In the genomic region with DNA sequence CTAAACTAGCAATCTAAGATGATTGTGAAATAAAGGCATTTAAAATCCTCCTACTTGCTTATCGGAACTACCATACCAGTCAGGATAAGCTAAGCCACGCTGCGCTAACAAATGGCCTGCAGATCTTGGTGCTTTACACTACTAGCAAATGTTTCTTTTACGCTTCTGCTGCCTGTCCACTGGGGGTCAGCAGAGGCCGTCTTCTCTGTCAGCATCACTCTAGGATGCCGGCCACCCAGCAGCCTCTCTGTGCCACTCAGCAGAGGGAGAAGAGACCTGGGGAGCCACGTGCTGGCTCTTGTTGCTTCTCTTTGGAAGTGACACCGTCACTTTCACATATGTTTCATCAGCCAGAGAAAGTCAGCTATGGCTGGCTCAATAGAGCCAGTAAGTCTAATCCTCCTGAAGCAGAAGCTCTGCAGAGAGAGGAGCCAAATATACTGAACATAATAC, we compare ENCODE assay signal across 1 cellular context.
TF ChIP-seq lines count a peak whose summit lies in the region.

No MANE protein-coding gene starts in this region.

TF ChIP-seq in K562, 482 proteins besides CTCF, POLR2A, EP300 and RAD21 (continued from another document):
- TF ChIP-seq CREB3L1 (IDR thresholded peaks at IDR 0.05; ENCODE audit: borderline replicate concordance, low read depth) (no peak), L3MBTL2 (IDR thresholded peaks at IDR 0.05) (0 out of 2 replicates have a peak, but pooled peaks have one; percentile 20)
